In the genomic region with DNA sequence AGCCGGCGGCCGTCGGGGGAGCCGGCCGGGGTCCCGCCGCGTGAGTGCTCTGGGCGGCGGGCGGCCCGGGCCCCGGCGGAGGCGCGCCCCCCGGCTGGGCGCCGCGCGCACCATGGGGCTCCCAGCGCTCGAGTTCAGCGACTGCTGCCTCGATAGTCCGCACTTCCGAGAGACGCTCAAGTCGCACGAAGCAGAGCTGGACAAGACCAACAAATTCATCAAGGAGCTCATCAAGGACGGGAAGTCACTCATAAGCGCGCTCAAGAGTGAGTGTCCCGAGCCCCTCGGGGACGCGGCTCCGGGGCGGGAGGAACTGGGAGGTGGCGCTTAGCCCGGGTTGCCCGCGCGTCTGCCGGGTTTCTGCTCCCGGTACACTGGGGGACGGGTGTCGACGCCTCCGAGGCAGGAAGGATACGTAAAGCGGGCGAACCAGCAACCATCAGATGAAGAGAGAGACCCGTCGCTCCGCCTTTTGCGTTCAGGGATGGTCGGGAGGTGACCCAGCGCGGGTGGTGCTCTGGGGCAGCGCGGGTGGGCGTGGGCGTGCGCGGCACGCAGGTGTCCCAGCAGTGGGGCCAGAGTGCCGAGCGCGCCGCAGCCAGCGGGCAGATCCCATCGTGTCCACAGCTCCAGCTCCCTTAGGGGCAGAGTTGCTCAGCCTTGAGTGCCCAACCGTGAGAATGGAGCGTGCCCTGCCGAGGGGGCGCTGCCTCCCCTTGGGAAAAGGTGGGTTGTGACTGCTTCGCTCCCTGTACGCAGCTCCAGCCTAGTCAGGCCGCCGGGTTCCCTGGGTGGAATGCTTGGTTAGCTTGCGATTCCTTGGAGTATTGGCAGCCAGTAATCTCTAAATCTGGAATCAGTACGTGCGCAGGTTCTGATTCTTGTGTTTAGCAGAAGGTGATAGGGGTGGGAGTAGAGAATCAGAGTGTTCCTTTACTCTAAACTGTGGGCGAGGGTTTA, we compare ENCODE assay signal across 8 cellular contexts. TPM values are rescaled to one million over a fixed set of nuclear protein-coding genes. Genes with fewer than 3 reads are reported as not detected.
DNase-seq lines count a peak whose midpoint lies in the region; ATAC-seq and TF ChIP-seq lines count a peak whose summit lies in the region.

No MANE protein-coding gene starts in this region.

- peaks cover 21 to 56% (median 26%) of the 10 kb centered on the region in 10 experiments for H3K4me1 ChIP-seq in BLaER1 treated with 17β-estradiol and CSF1 and Interleukin-3, amounts not matched to agents 10 nM and 100 nM
- H3K4me1 ChIP-seq in RWPE2 (ENCODE audit: insufficient read depth, poor library complexity, severe bottlenecking): no peaks in the 10 kb centered on the region
- H3K4me1 ChIP-seq in tibial artery: peaks cover 0 to 26% (median 16%) of the 10 kb centered on the region in 4 donors

- TF ChIP-seq CTCF in RWPE2 (IDR thresholded peaks at IDR 0.05; ENCODE audit: poor library complexity, severe bottlenecking) (no peak), glutamatergic neuron (IDR thresholded peaks at IDR 0.05; ENCODE audit: partially characterized antibody, unreplicated experiment) (no peak), tibial artery (IDR thresholded peaks at IDR 0.05) (no peak)

- peaks cover 7% of the 10 kb centered on the region for H3K27me3 Mint-ChIP-seq in glutamatergic neuron (ENCODE audit: unreplicated experiment)

- no peaks in the 10 kb centered on the region for H3K4me1 Mint-ChIP-seq in glutamatergic neuron (ENCODE audit: low read depth, unreplicated experiment)

- H3K36me3 Mint-ChIP-seq in glutamatergic neuron (ENCODE audit: unreplicated experiment): no peaks in the 10 kb centered on the region

- peak overlapping the region; percentile 88 to 96 (median 92) for H3K9ac ChIP-seq in BLaER1 treated with 17β-estradiol and CSF1 and Interleukin-3, amounts not matched to agents 10 nM and 100 nM

- H3K9me3 ChIP-seq in BLaER1 treated with 17β-estradiol and CSF1 and Interleukin-3, amounts not matched to agents 10 nM and 100 nM (replicated peaks in 1 of 11): no peaks in the 10 kb centered on the region; a peak in 1 of 22 replicates
- H3K9me3 ChIP-seq in RWPE2 (ENCODE audit: severe bottlenecking) (no peaks in the 10 kb centered on the region), tibial artery (no peaks in the 10 kb centered on the region)

- H3K27me3 ChIP-seq in BLaER1 treated with 17β-estradiol and CSF1 and Interleukin-3, amounts not matched to agents 10 nM and 100 nM: no peaks in the 10 kb centered on the region; a peak in 1 of 22 replicates
- H3K27me3 ChIP-seq in RWPE2 (ENCODE audit: insufficient read depth, poor library complexity, severe bottlenecking) (no peaks in the 10 kb centered on the region), tibial artery (no peaks in the 10 kb centered on the region)

- no peaks in the 10 kb centered on the region for H3K9me3 Mint-ChIP-seq in glutamatergic neuron (ENCODE audit: unreplicated experiment)

- H3K4me3 ChIP-seq in BLaER1 treated with 17β-estradiol and CSF1 and Interleukin-3, amounts not matched to agents 10 nM and 100 nM: peak overlapping the region; percentile 81 to 97 (median 91)
- H3K4me3 ChIP-seq in RWPE2 (ENCODE audit: severe bottlenecking): peak overlapping the region; percentile 78
- H3K4me3 ChIP-seq in tibial artery: peak overlapping the region; percentile 70 to 71

- ATAC-seq in GM19395 (IDR thresholded peaks at IDR 0.05; ENCODE audit: unreplicated experiment): peak; percentile 28
- peak; percentile 18 for ATAC-seq in HG03460 (IDR thresholded peaks at IDR 0.05; ENCODE audit: unreplicated experiment)
- peak; percentile 24 for ATAC-seq in RWPE2 (ENCODE audit: low read depth)

- H3K27ac Mint-ChIP-seq in glutamatergic neuron (ENCODE audit: unreplicated experiment): peak overlapping the region; percentile 28

- peaks cover 0 to 10% (median 0%) of the 10 kb centered on the region in 11 experiments; a peak in 2 of 22 replicates for H3K36me3 ChIP-seq in BLaER1 treated with 17β-estradiol and CSF1 and Interleukin-3, amounts not matched to agents 10 nM and 100 nM
- H3K36me3 ChIP-seq in RWPE2 (ENCODE audit: low read depth) (no peaks in the 10 kb centered on the region), tibial artery (no peaks in the 10 kb centered on the region)

- intact Hi-C loops in tibial artery (cut with DNase I; ENCODE audit: low total_unique reads): loop anchor here (5.0 kb wide), 1 partner anchor 91 kb away; no protein-coding TSS in a partner anchor

- peak overlapping the region; percentile 82 to 99 (median 94) for H3K4me2 ChIP-seq in BLaER1 treated with 17β-estradiol and CSF1 and Interleukin-3, amounts not matched to agents 10 nM and 100 nM

- H3K4me3 Mint-ChIP-seq in glutamatergic neuron (ENCODE audit: unreplicated experiment): peak overlapping the region; percentile 94

- DNase-seq in RWPE2 (ENCODE audit: low spot score): peak; percentile 79
- peak; percentile 16 to 56 (median 22) for DNase-seq in activated naive CD4-positive, alpha-beta T cell (lab: John Stamatoyannopoulos, UW)
- peak; percentile 62 for DNase-seq in glutamatergic neuron
- peak; percentile 38 for DNase-seq in occipital lobe (lab: John Stamatoyannopoulos, UW)
- DNase-seq in tibial artery: peak in 1 of 2 donors; percentile 80

- peak overlapping the region; percentile 84 to 95 (median 88) for H3K27ac ChIP-seq in BLaER1 treated with 17β-estradiol and CSF1 and Interleukin-3, amounts not matched to agents 10 nM and 100 nM
- H3K27ac ChIP-seq in RWPE2 (ENCODE audit: poor library complexity, severe bottlenecking): peak overlapping the region; percentile 21
- peak overlapping the region; percentile 77 to 84 for H3K27ac ChIP-seq in tibial artery

- peaks cover 26 to 51% (median 38%) of the 10 kb centered on the region in 11 experiments for H4K20me1 ChIP-seq in BLaER1 treated with 17β-estradiol and CSF1 and Interleukin-3, amounts not matched to agents 10 nM and 100 nM

RNA-seq across cellular contexts. Expression of a gene that starts 0.8 kb away (rescaled TPM):
- total RNA-seq in glutamatergic neuron (ENCODE audit: unreplicated experiment) (20.1 TPM), occipital lobe (10.6 TPM)

Comparison
In these comparisons a context has a peak if more than half of its experiments do, and no peak if none do; other contexts are left out.
1. H3K27ac ChIP-seq: peak in every context shown above with its lines; median percentile 88 in BLaER1 treated with 17β-estradiol and CSF1 and Interleukin-3, amounts not matched to agents 10 nM and 100 nM; 80 in tibial artery; 21 in RWPE2.